In genomic region chr11:118056806-118057205, GRCh38 we compare ENCODE assay signal across 20 cellular contexts. TPM values are rescaled to one million over a fixed set of nuclear protein-coding genes. Genes with fewer than 3 reads are reported as not detected.
DNase-seq lines count a peak whose midpoint lies in the region; ATAC-seq and TF ChIP-seq lines count a peak whose summit lies in the region.
"Had no signal": no experiment of that assay in that cellular context is flagged by ENCODE, and none has a peak within 500 bp of the region (broad histone marks: within the 10 kb centered on the region; RNA-seq: fewer than 3 reads in every experiment).

No MANE protein-coding gene starts in this region.

- in situ Hi-C loops in transverse colon (cut with MboI; ENCODE audit: low pct_ligation_motif_present in 1 of 4, low pct_unique_long_range_greater_than_20kb in 1 of 4, low sequenced_read_pairs in 3 of 4) = loop anchor here (10.0 to 25.0 kb wide), 7 partner anchors 102 to 620 kb away; partner anchors contain the start of gene FXYD2 (in 1 of the 4)

- WGBS in transverse colon (ENCODE audit: low coverage in 1 of 2), 2 donors = 75 to 85% methylated on average over 8 of the region's 8 CpGs

- no peaks in the 10 kb centered on the region for H3K36me3 ChIP-seq in transverse colon
- H3K36me3 ChIP-seq: BLaER1 treated with 17β-estradiol and CSF1 and Interleukin-3, amounts not matched to agents 10 nM and 100 nM had no signal

- ATAC-seq in activated naive CD4-positive, alpha-beta T cell treated with anti-CD3 and anti-CD28 coated beads, Interleukin-2, amount 50 U/mL, for 72 hours = no peak
- no peak for ATAC-seq in activated naive CD8-positive, alpha-beta T cell treated with anti-CD3 and anti-CD28 coated beads, Interleukin-2, amount 50 U/mL, for 24 hours
- ATAC-seq in GM19452 (IDR thresholded peaks at IDR 0.05; ENCODE audit: unreplicated experiment) (no peak), GM21360 (IDR thresholded peaks at IDR 0.05; ENCODE audit: unreplicated experiment) (no peak)
- ATAC-seq: A549 had no signal

- TF ChIP-seq CTCF in transverse colon (IDR thresholded peaks at IDR 0.05) = no peak

- no peak for TF ChIP-seq EP300 in transverse colon (IDR thresholded peaks at IDR 0.05; ENCODE audit: low read depth)

- H3K9me3 Mint-ChIP-seq in activated naive CD4-positive, alpha-beta T cell treated with anti-CD3 and anti-CD28 coated beads, Interleukin-2, amount 50 U/mL, for 72 hours = no peaks in the 10 kb centered on the region
- H3K9me3 Mint-ChIP-seq in activated naive CD8-positive, alpha-beta T cell treated with anti-CD3 and anti-CD28 coated beads, Interleukin-2, amount 50 U/mL, for 24 hours = no peaks in the 10 kb centered on the region
- H3K9me3 Mint-ChIP-seq: HFFc6 had no signal

- H3K4me3 ChIP-seq in transverse colon = no peak overlapping the region
- H3K4me3 ChIP-seq: A549; BLaER1 treated with 17β-estradiol and CSF1 and Interleukin-3, amounts not matched to agents 10 nM and 100 nM had no signal

- H3K9me3 ChIP-seq in transverse colon = no peaks in the 10 kb centered on the region
- H3K9me3 ChIP-seq: A549; BLaER1 treated with 17β-estradiol and CSF1 and Interleukin-3, amounts not matched to agents 10 nM and 100 nM had no signal

- no peaks in the 10 kb centered on the region for H3K27me3 ChIP-seq in transverse colon
- H3K27me3 ChIP-seq: BLaER1 treated with 17β-estradiol and CSF1 and Interleukin-3, amounts not matched to agents 10 nM and 100 nM had no signal

- TF ChIP-seq POLR2A in transverse colon (IDR thresholded peaks at IDR 0.05) = no peak

- H3K27ac Mint-ChIP-seq in activated naive CD4-positive, alpha-beta T cell treated with anti-CD3 and anti-CD28 coated beads, Interleukin-2, amount 50 U/mL, for 72 hours = peak overlapping the region; percentile 10 to 29
- H3K27ac Mint-ChIP-seq in activated naive CD8-positive, alpha-beta T cell treated with anti-CD3 and anti-CD28 coated beads, Interleukin-2, amount 50 U/mL, for 24 hours = peak overlapping the region; percentile 11
- H3K27ac Mint-ChIP-seq: HFFc6 had no signal

- no peak overlapping the region for H3K27ac ChIP-seq in transverse colon
- H3K27ac ChIP-seq: A549; BLaER1 treated with 17β-estradiol and CSF1 and Interleukin-3, amounts not matched to agents 10 nM and 100 nM had no signal

- H3K4me1 Mint-ChIP-seq in activated naive CD8-positive, alpha-beta T cell treated with anti-CD3 and anti-CD28 coated beads, Interleukin-2, amount 50 U/mL, for 24 hours = peaks cover 16% of the 10 kb centered on the region

- no peak overlapping the region for H3K4me3 Mint-ChIP-seq in activated naive CD8-positive, alpha-beta T cell treated with anti-CD3 and anti-CD28 coated beads, Interleukin-2, amount 50 U/mL, for 24 hours
- H3K4me3 Mint-ChIP-seq: HFFc6 had no signal

- intact Hi-C loops in transverse colon (cut with DNase I; ENCODE audit: low total_unique reads) = no loop called here

- H3K36me3 Mint-ChIP-seq in activated naive CD4-positive, alpha-beta T cell treated with anti-CD3 and anti-CD28 coated beads, Interleukin-2, amount 50 U/mL, for 72 hours = no peaks in the 10 kb centered on the region
- H3K36me3 Mint-ChIP-seq in activated naive CD8-positive, alpha-beta T cell treated with anti-CD3 and anti-CD28 coated beads, Interleukin-2, amount 50 U/mL, for 24 hours (ENCODE audit: low read depth) = no peaks in the 10 kb centered on the region

- H3K27me3 Mint-ChIP-seq in activated naive CD8-positive, alpha-beta T cell treated with anti-CD3 and anti-CD28 coated beads, Interleukin-2, amount 50 U/mL, for 24 hours = peaks cover 4% of the 10 kb centered on the region

- peaks cover 0 to 3% (median 0%) of the 10 kb centered on the region in 4 donors for H3K4me1 ChIP-seq in transverse colon
- H3K4me1 ChIP-seq: A549 had no signal

- DNase-seq in activated naive CD4-positive, alpha-beta T cell treated with anti-CD3 and anti-CD28 coated beads, Interleukin-2, amount 50 U/mL, for 72 hours (ENCODE audit: low spot score in 2 of 2) = no peak
- DNase-seq in activated naive CD4-positive, alpha-beta T cell treated with Interleukin-2 at 50 U/mL for 16 hours = no peak
- DNase-seq in activated naive CD8-positive, alpha-beta T cell treated with anti-CD3 and anti-CD28 coated beads, Interleukin-2, amount 50 U/mL, for 24 hours = no peak
- peak; percentile 33 for DNase-seq in mesenteric fat pad (ENCODE audit: low spot score)
- DNase-seq in transverse colon = peak; percentile 5
- DNase-seq in putamen (ENCODE audit: low spot score) = no peak
- DNase-seq: DND-41; GF-D8; HFFc6; KG1; NCI-H1436; NCI-H2029; NCI-H2171; NCI-H446; NK-92 treated with Interleukin-12 subunit alpha and Interleukin-12 subunit beta, amount 100 ng/mL, for 24 hours had no signal

RNA-seq across cellular contexts. Expression of gene TMPRSS4, which starts 20.1 kb away (rescaled TPM):
- not detected for total RNA-seq in activated naive CD4-positive, alpha-beta T cell treated with anti-CD3 and anti-CD28 coated beads, Interleukin-2, amount 50 U/mL, for 72 hours
- total RNA-seq in mesenteric fat pad (not detected), transverse colon (100 to 1,000 TPM; 224 to 423 (median 248) TPM)
- total RNA-seq: H4, HFFc6 had no signal

RNA-seq across cellular contexts. Expression of gene SMIM35, which starts 30.0 kb away (rescaled TPM):
- not detected for total RNA-seq in activated naive CD4-positive, alpha-beta T cell treated with anti-CD3 and anti-CD28 coated beads, Interleukin-2, amount 50 U/mL, for 72 hours
- total RNA-seq in mesenteric fat pad = not detected
- total RNA-seq in transverse colon = not detected
- total RNA-seq: H4, HFFc6 had no signal

Comparison
In these comparisons a context has a peak if more than half of its experiments do, and no peak if none do; other contexts are left out.
1. DNase-seq: peak in mesenteric fat pad (single experiment) and transverse colon (single experiment); none in activated naive CD4-positive, alpha-beta T cell treated with anti-CD3 and anti-CD28 coated beads, Interleukin-2, amount 50 U/mL, for 72 hours (0 of 2), activated naive CD4-positive, alpha-beta T cell treated with Interleukin-2 at 50 U/mL for 16 hours (single experiment), activated naive CD8-positive, alpha-beta T cell treated with anti-CD3 and anti-CD28 coated beads, Interleukin-2, amount 50 U/mL, for 24 hours (single experiment) and putamen (single experiment).
2. RNA of gene TMPRSS4, which starts 20.1 kb away (total RNA-seq): 224 to 423 TPM in transverse colon; not detected in activated naive CD4-positive, alpha-beta T cell treated with anti-CD3 and anti-CD28 coated beads, Interleukin-2, amount 50 U/mL, for 72 hours and not detected in mesenteric fat pad (single experiment); every median in the first group is over 100 times any median in the second.